ENCODE assay signal across 30 cellular contexts in the genomic region with DNA sequence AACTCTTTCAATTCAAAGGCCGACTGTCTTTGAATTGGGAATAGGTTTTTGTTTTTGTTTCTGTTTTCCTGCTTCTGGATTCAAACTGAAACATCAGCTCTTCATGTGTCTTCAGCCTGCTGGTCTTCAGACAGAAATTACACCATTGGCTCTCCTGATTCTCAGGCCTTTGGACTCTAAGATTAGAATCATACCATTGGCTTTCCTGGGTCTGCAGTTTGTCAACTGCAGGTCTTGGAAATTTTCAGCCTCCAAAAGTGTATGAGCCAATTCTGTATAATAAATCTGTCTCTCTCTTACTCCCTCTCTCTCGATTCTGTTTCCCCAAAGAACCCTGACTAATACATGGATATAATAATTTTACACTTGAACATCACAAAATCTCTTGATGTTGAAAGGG. TPM values are rescaled to one million over a fixed set of nuclear protein-coding genes. Genes with fewer than 3 reads are reported as not detected.
"Had no signal": no experiment of that assay in that cellular context is flagged by ENCODE, and none has a peak within 500 bp of the region (broad histone marks: within the 10 kb centered on the region; RNA-seq: fewer than 3 reads in every experiment).

No MANE protein-coding gene starts in this region.

- H3K4me3 ChIP-seq: hepatocyte, left lung, pancreas, right lobe of liver, SK-N-MC, smooth muscle cell, thoracic aorta, upper lobe of left lung had no signal

- H3K27ac ChIP-seq: foreskin keratinocyte, hepatocyte, left lung, pancreas, right lobe of liver, SK-N-MC, thoracic aorta, upper lobe of left lung, WERI-Rb-1 had no signal

- H3K36me3 ChIP-seq: left lung, pancreas, right lobe of liver, thoracic aorta, upper lobe of left lung, WERI-Rb-1 had no signal

- DNase-seq: activated CD4-positive, alpha-beta T cell treated with anti-CD3 and anti-CD28 coated beads, Interleukin-2, amount 10 ng/mL, durations not matched to agents 7 days and 5 days; activated CD4-positive, CD25-positive, alpha-beta regulatory T cell treated with anti-CD3 and anti-CD28 coated beads, Interleukin-2, amount 50 U/mL, for 72 hours; activated naive CD4-positive, alpha-beta T cell treated with Interleukin-2 at 50 U/mL for 16 hours; activated naive CD8-positive, alpha-beta T cell treated with anti-CD3 and anti-CD28 coated beads for 36 hours; activated T-cell treated with anti-CD3 and anti-CD28 coated beads, Interleukin-2, amount 50 U/mL, for 1 hour; effector CD4-positive, alpha-beta T cell; foreskin keratinocyte; glutamatergic neuron; immature natural killer cell; left lung; mammary epithelial cell; pancreas; right lobe of liver; stimulated activated CD4-positive, alpha-beta T cell treated with anti-CD3 and anti-CD28 coated beads, Interleukin-15, amount 100 ng/mL, for 24 hours; stimulated activated CD8-positive, alpha-beta memory T cell treated with anti-CD3 and anti-CD28 coated beads, Interleukin-4, amount 100 ng/mL, for 48 hours; stimulated activated naive CD4-positive, alpha-beta T cell; SW 1271; T-helper 2 cell; upper lobe of left lung; WERI-Rb-1 had no signal

- H3K4me3 Mint-ChIP-seq: activated CD4-positive, alpha-beta T cell treated with anti-CD3 and anti-CD28 coated beads, Interleukin-2, amount 10 ng/mL, durations not matched to agents 7 days and 5 days; activated naive CD8-positive, alpha-beta T cell treated with anti-CD3 and anti-CD28 coated beads for 36 hours; immature natural killer cell; mesothelial cell of epicardium; nephron had no signal

- H2AFZ ChIP-seq: hepatocyte had no signal

- H3K27me3 ChIP-seq: hepatocyte, left lung, pancreas, right lobe of liver, upper lobe of left lung had no signal

- ATAC-seq: foreskin keratinocyte, left lung, pancreas had no signal

- H3K27ac Mint-ChIP-seq: activated naive CD8-positive, alpha-beta T cell treated with anti-CD3 and anti-CD28 coated beads for 36 hours; immature natural killer cell; mesothelial cell of epicardium had no signal

- H3K27me3 Mint-ChIP-seq: activated CD4-positive, alpha-beta T cell treated with anti-CD3 and anti-CD28 coated beads, Interleukin-2, amount 10 ng/mL, durations not matched to agents 7 days and 5 days; activated naive CD8-positive, alpha-beta T cell treated with anti-CD3 and anti-CD28 coated beads for 36 hours had no signal

- H3K4me1 Mint-ChIP-seq: immature natural killer cell had no signal

- H3K9me3 ChIP-seq: pancreas had no signal

- H3K79me2 ChIP-seq: hepatocyte had no signal

- H3K4me2 ChIP-seq: hepatocyte, smooth muscle cell had no signal

- H3K4me1 ChIP-seq: foreskin keratinocyte, pancreas, right lobe of liver had no signal

RNA-seq across cellular contexts. Expression of a gene that starts 31.1 kb away (rescaled TPM):
- total RNA-seq: bronchial epithelial cell, cerebellum, epithelial cell of proximal tubule, foreskin keratinocyte, hepatocyte, kidney epithelial cell, mammary epithelial cell, mesothelial cell of epicardium, right lobe of liver, smooth muscle cell had no signal

RNA-seq across cellular contexts. Expression of a gene that starts 37.9 kb away (rescaled TPM):
- total RNA-seq: bronchial epithelial cell, cerebellum, epithelial cell of proximal tubule, foreskin keratinocyte, kidney epithelial cell, mammary epithelial cell, mesothelial cell of epicardium, smooth muscle cell had no signal
